In the genomic region with DNA sequence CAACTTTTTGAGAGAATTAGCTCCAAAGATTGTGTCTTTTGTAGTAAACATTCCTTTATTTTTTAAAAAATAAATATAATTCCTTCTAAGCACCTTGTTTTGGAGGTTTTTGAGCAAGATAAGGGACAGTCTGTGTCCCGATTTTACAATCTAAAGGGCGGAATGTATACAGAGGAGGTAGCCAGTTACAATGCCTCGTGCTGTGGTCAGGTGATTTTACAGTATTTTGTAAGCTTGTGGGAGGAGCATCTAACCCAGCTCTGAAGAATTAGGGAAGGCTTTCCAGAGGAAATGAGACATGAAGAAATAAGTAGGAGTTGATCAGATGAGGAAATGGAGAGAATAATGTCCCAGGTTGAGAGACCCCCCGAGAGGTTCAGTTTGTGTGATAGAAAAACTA, we compare ENCODE assay signal across 8 cellular contexts. TPM values are rescaled to one million over a fixed set of nuclear protein-coding genes. Genes with fewer than 3 reads are reported as not detected.
A peak's percentile ranks its signal among the peaks of the same experiment; 100 is the strongest.
DNase-seq lines count a peak whose midpoint lies in the region; ATAC-seq lines count a peak whose summit lies in the region.

No MANE protein-coding gene starts in this region.

- no peaks in the 10 kb centered on the region for H3K4me1 Mint-ChIP-seq in T-helper 2 cell treated with Interferon-gamma antibody and Interleukin-4, amounts not matched to agents 5 μg/mL and 100 μg/mL, for 36 hours (ENCODE audit: low read depth)

- DNase-seq in GF-D8 (lab: John Stamatoyannopoulos, UW) (peak; percentile 63), NCI-H2107 (lab: John Stamatoyannopoulos, UW) (peak; percentile 4), dermis blood vessel endothelial cell (peak; percentile 49), mucosa of gallbladder (ENCODE audit: low spot score) (peak; percentile 50), COR-L47 (lab: John Stamatoyannopoulos, UW) (no peak)
- no peak for DNase-seq in T-helper 2 cell treated with Interferon-gamma antibody and Interleukin-4, amounts not matched to agents 5 μg/mL and 100 μg/mL, for 36 hours (ENCODE audit: low spot score)

- no peak overlapping the region for H3K27ac Mint-ChIP-seq in T-helper 2 cell treated with Interferon-gamma antibody and Interleukin-4, amounts not matched to agents 5 μg/mL and 100 μg/mL, for 36 hours

- no peak overlapping the region for H3K4me3 Mint-ChIP-seq in T-helper 2 cell treated with Interferon-gamma antibody and Interleukin-4, amounts not matched to agents 5 μg/mL and 100 μg/mL, for 36 hours

- no peak for ATAC-seq in GM18498 (IDR thresholded peaks at IDR 0.05; ENCODE audit: unreplicated experiment)
- no peak for ATAC-seq in HG02970 (IDR thresholded peaks at IDR 0.05; ENCODE audit: low FRiP score, unreplicated experiment)

- no peaks in the 10 kb centered on the region for H3K27me3 Mint-ChIP-seq in T-helper 2 cell treated with Interferon-gamma antibody and Interleukin-4, amounts not matched to agents 5 μg/mL and 100 μg/mL, for 36 hours (ENCODE audit: low read depth)

- H3K9me3 Mint-ChIP-seq in T-helper 2 cell treated with Interferon-gamma antibody and Interleukin-4, amounts not matched to agents 5 μg/mL and 100 μg/mL, for 36 hours = no peaks in the 10 kb centered on the region

- no peaks in the 10 kb centered on the region for H3K36me3 Mint-ChIP-seq in T-helper 2 cell treated with Interferon-gamma antibody and Interleukin-4, amounts not matched to agents 5 μg/mL and 100 μg/mL, for 36 hours (ENCODE audit: low read depth)

RNA-seq across cellular contexts. Expression of a gene that starts 1.3 kb away (rescaled TPM):
- 13.0 and 20.3 TPM in 2 replicates for total RNA-seq in dermis blood vessel endothelial cell
- 32.3 TPM for total RNA-seq in mucosa of gallbladder

RNA-seq across cellular contexts. Expression of a gene that starts 28.5 kb away (rescaled TPM):
- 17.1 and 18.0 TPM in 2 replicates for total RNA-seq in dermis blood vessel endothelial cell
- total RNA-seq in mucosa of gallbladder = 18.0 TPM

Comparison
In these comparisons a context has a peak if more than half of its experiments do, and no peak if none do; other contexts are left out.
1. DNase-seq: peak in GF-D8 (single experiment), NCI-H2107 (single experiment), dermis blood vessel endothelial cell (single experiment) and mucosa of gallbladder (single experiment); none in T-helper 2 cell treated with Interferon-gamma antibody and Interleukin-4, amounts not matched to agents 5 μg/mL and 100 μg/mL, for 36 hours (single experiment) and COR-L47 (single experiment).